Comparison of ENCODE assay signal across 10 cellular contexts in genomic region chr16:68082596-68083238, GRCh38. TPM values are rescaled to one million over a fixed set of nuclear protein-coding genes. Genes with fewer than 3 reads are reported as not detected.
DNase-seq lines count a peak whose midpoint lies in the region; ATAC-seq and TF ChIP-seq lines count a peak whose summit lies in the region.
"Had no signal": no experiment of that assay in that cellular context is flagged by ENCODE, and none has a peak within 500 bp of the region (broad histone marks: within the 10 kb centered on the region; RNA-seq: fewer than 3 reads in every experiment).

No MANE protein-coding gene starts in this region.

- TF ChIP-seq CTCF in left lung (IDR thresholded peaks at IDR 0.05), result no peak

- H3K9me3 Mint-ChIP-seq in T-helper 1 cell treated with Interleukin-12 subunit alpha and Interleukin-12 subunit beta and Interleukin-4 antibody, amounts not matched to agents 30 μg/mL and 1 μg/mL, for 36 hours, result no peaks in the 10 kb centered on the region
- H3K9me3 Mint-ChIP-seq in activated CD8-positive, alpha-beta T cell treated with anti-CD3 and anti-CD28 coated beads, Interleukin-2, amount 10 ng/mL, durations not matched to agents 7 days and 5 days (ENCODE audit: insufficient read depth), result no peaks in the 10 kb centered on the region
- H3K9me3 Mint-ChIP-seq in stimulated activated naive B cell treated with anti-CD40 and anti-IgM and Interleukin-4, amounts not matched to agents 10 μg/mL and 1 μg/mL and 100 μg/mL, for 72 hours, result no peaks in the 10 kb centered on the region
- H3K9me3 Mint-ChIP-seq: stimulated activated naive CD8-positive, alpha-beta T cell treated with anti-CD3 and anti-CD28 coated beads, Interleukin-15, amount 100 ng/mL, for 72 hours had no signal

- CTCF ChIA-PET in activated CD8-positive, alpha-beta T cell treated with anti-CD3 and anti-CD28 coated beads, Interleukin-2, amount 10 ng/mL, durations not matched to agents 7 days and 5 days (lab: Charles Lee), result interaction anchor here (0.5 to 8.4 kb wide), 5 partner anchors 10 to 267 kb away, joined by 3 to 142 read pairs (median 3); no protein-coding TSS in a partner anchor

- no peaks in the 10 kb centered on the region for H3K27me3 ChIP-seq in left lung

- H3K27me3 Mint-ChIP-seq in T-helper 1 cell treated with Interleukin-12 subunit alpha and Interleukin-12 subunit beta and Interleukin-4 antibody, amounts not matched to agents 30 μg/mL and 1 μg/mL, for 36 hours (ENCODE audit: low read depth), result no peaks in the 10 kb centered on the region
- no peaks in the 10 kb centered on the region for H3K27me3 Mint-ChIP-seq in activated CD8-positive, alpha-beta T cell treated with anti-CD3 and anti-CD28 coated beads, Interleukin-2, amount 10 ng/mL, durations not matched to agents 7 days and 5 days (ENCODE audit: low read depth)
- H3K27me3 Mint-ChIP-seq in stimulated activated naive B cell treated with anti-CD40 and anti-IgM and Interleukin-4, amounts not matched to agents 10 μg/mL and 1 μg/mL and 100 μg/mL, for 72 hours, result no peaks in the 10 kb centered on the region
- H3K27me3 Mint-ChIP-seq: stimulated activated naive CD8-positive, alpha-beta T cell treated with anti-CD3 and anti-CD28 coated beads, Interleukin-15, amount 100 ng/mL, for 72 hours had no signal

- no peak for DNase-seq in T-helper 1 cell
- DNase-seq in activated CD8-positive, alpha-beta T cell treated with anti-CD3 and anti-CD28 coated beads, Interleukin-2, amount 10 ng/mL, durations not matched to agents 7 days and 5 days, result no peak
- DNase-seq in left lung, result peak in 1 of 2 donors; percentile 25
- DNase-seq in stimulated activated naive B cell treated with anti-CD40 and anti-IgM and Interleukin-4, amounts not matched to agents 10 μg/mL and 1 μg/mL and 100 μg/mL, for 72 hours, result no peak
- no peak for DNase-seq in amygdala (lab: John Stamatoyannopoulos, UW)
- DNase-seq in NCI-H2196 (lab: John Stamatoyannopoulos, UW; ENCODE audit: unreplicated experiment), result no peak
- DNase-seq: MV-4-11; stimulated activated naive CD8-positive, alpha-beta T cell treated with anti-CD3 and anti-CD28 coated beads, Interleukin-15, amount 100 ng/mL, for 72 hours had no signal

- no peak overlapping the region for H3K4me3 Mint-ChIP-seq in T-helper 1 cell treated with Interleukin-12 subunit alpha and Interleukin-12 subunit beta and Interleukin-4 antibody, amounts not matched to agents 30 μg/mL and 1 μg/mL, for 36 hours
- no peak overlapping the region for H3K4me3 Mint-ChIP-seq in activated CD8-positive, alpha-beta T cell treated with anti-CD3 and anti-CD28 coated beads, Interleukin-2, amount 10 ng/mL, durations not matched to agents 7 days and 5 days
- no peak overlapping the region for H3K4me3 Mint-ChIP-seq in stimulated activated naive B cell treated with anti-CD40 and anti-IgM and Interleukin-4, amounts not matched to agents 10 μg/mL and 1 μg/mL and 100 μg/mL, for 72 hours

- peaks cover 47 to 87% of the 10 kb centered on the region in 2 donors for H3K4me1 ChIP-seq in left lung

- H3K36me3 Mint-ChIP-seq in T-helper 1 cell treated with Interleukin-12 subunit alpha and Interleukin-12 subunit beta and Interleukin-4 antibody, amounts not matched to agents 30 μg/mL and 1 μg/mL, for 36 hours (ENCODE audit: low read depth), result peaks cover 16% of the 10 kb centered on the region
- H3K36me3 Mint-ChIP-seq in activated CD8-positive, alpha-beta T cell treated with anti-CD3 and anti-CD28 coated beads, Interleukin-2, amount 10 ng/mL, durations not matched to agents 7 days and 5 days (ENCODE audit: low read depth), result peaks cover 51% of the 10 kb centered on the region
- peaks cover 16 to 23% of the 10 kb centered on the region in 2 donors for H3K36me3 Mint-ChIP-seq in stimulated activated naive B cell treated with anti-CD40 and anti-IgM and Interleukin-4, amounts not matched to agents 10 μg/mL and 1 μg/mL and 100 μg/mL, for 72 hours

- intact Hi-C loops in left lung (cut with DNase I), result no loop called here

- peak overlapping the region; percentile 89 for H3K27ac Mint-ChIP-seq in T-helper 1 cell treated with Interleukin-12 subunit alpha and Interleukin-12 subunit beta and Interleukin-4 antibody, amounts not matched to agents 30 μg/mL and 1 μg/mL, for 36 hours
- peak overlapping the region; percentile 89 for H3K27ac Mint-ChIP-seq in activated CD8-positive, alpha-beta T cell treated with anti-CD3 and anti-CD28 coated beads, Interleukin-2, amount 10 ng/mL, durations not matched to agents 7 days and 5 days
- peak overlapping the region; percentile 98 for H3K27ac Mint-ChIP-seq in stimulated activated naive B cell treated with anti-CD40 and anti-IgM and Interleukin-4, amounts not matched to agents 10 μg/mL and 1 μg/mL and 100 μg/mL, for 72 hours

- POLR2A ChIA-PET in activated CD8-positive, alpha-beta T cell treated with anti-CD3 and anti-CD28 coated beads, Interleukin-2, amount 10 ng/mL, durations not matched to agents 7 days and 5 days (lab: Charles Lee), result interaction anchor here (1.5 to 4.1 kb wide), 4 partner anchors 8 to 20 kb away, joined by 6 to 76 read pairs (median 25); no protein-coding TSS in a partner anchor

- H3K27ac ChIP-seq in left lung, result peak overlapping the region; percentile 18 to 97

- H3K4me3 ChIP-seq in left lung, result no peak overlapping the region

- no peaks in the 10 kb centered on the region for H3K9me3 ChIP-seq in left lung

- peaks cover 67% of the 10 kb centered on the region for H3K4me1 Mint-ChIP-seq in T-helper 1 cell treated with Interleukin-12 subunit alpha and Interleukin-12 subunit beta and Interleukin-4 antibody, amounts not matched to agents 30 μg/mL and 1 μg/mL, for 36 hours (ENCODE audit: low read depth)
- peaks cover 68% of the 10 kb centered on the region for H3K4me1 Mint-ChIP-seq in activated CD8-positive, alpha-beta T cell treated with anti-CD3 and anti-CD28 coated beads, Interleukin-2, amount 10 ng/mL, durations not matched to agents 7 days and 5 days (ENCODE audit: low read depth)
- peaks cover 59 to 75% of the 10 kb centered on the region in 2 donors for H3K4me1 Mint-ChIP-seq in stimulated activated naive B cell treated with anti-CD40 and anti-IgM and Interleukin-4, amounts not matched to agents 10 μg/mL and 1 μg/mL and 100 μg/mL, for 72 hours

- peaks cover 0 to 12% of the 10 kb centered on the region in 2 donors for H3K36me3 ChIP-seq in left lung

- ATAC-seq in activated CD8-positive, alpha-beta T cell treated with anti-CD3 and anti-CD28 coated beads, Interleukin-2, amount 10 ng/mL, durations not matched to agents 7 days and 5 days, result no peak
- ATAC-seq in left lung (no peak), GM18511 (IDR thresholded peaks at IDR 0.05; ENCODE audit: unreplicated experiment) (no peak)
- ATAC-seq in stimulated activated naive B cell treated with anti-CD40 and anti-IgM and Interleukin-4, amounts not matched to agents 10 μg/mL and 1 μg/mL and 100 μg/mL, for 72 hours (replicated peaks), result no peak

RNA-seq across cellular contexts. Expression of gene NFATC3, which starts 2.5 kb away (rescaled TPM):
- total RNA-seq in activated CD8-positive, alpha-beta T cell treated with anti-CD3 and anti-CD28 coated beads, Interleukin-2, amount 10 ng/mL, durations not matched to agents 7 days and 5 days, result 100 to 1,000 TPM; 166 to 169 TPM
- total RNA-seq in left lung, result 10 to 100 TPM; 58.5 to 65.8 TPM

RNA-seq across cellular contexts. Expression of gene DUS2, which starts 59.6 kb away (rescaled TPM):
- 10 to 100 TPM; 24.1 to 25.2 TPM for total RNA-seq in activated CD8-positive, alpha-beta T cell treated with anti-CD3 and anti-CD28 coated beads, Interleukin-2, amount 10 ng/mL, durations not matched to agents 7 days and 5 days
- 10 to 100 TPM; 16.2 to 22.4 TPM for total RNA-seq in left lung

RNA-seq across cellular contexts. Expression of gene DDX28, which starts 59.7 kb away (rescaled TPM):
- total RNA-seq in activated CD8-positive, alpha-beta T cell treated with anti-CD3 and anti-CD28 coated beads, Interleukin-2, amount 10 ng/mL, durations not matched to agents 7 days and 5 days, result 10 to 100 TPM; 13.6 to 13.9 TPM
- 10 to 100 TPM in 1 of 2 donors, 1 to 10 TPM in 1; 6.7 to 10.5 TPM for total RNA-seq in left lung
